29 cellular contexts compared by ENCODE assay signal in genomic region chr20:63509088-63509564, GRCh38. TPM values are rescaled to one million over a fixed set of nuclear protein-coding genes. Genes with fewer than 3 reads are reported as not detected.
DNase-seq lines count a peak whose midpoint lies in the region; ATAC-seq, FAIRE-seq and TF ChIP-seq lines count a peak whose summit lies in the region.
"Had no signal": no experiment of that assay in that cellular context is flagged by ENCODE, and none has a peak within 500 bp of the region (broad histone marks: within the 10 kb centered on the region; RNA-seq: fewer than 3 reads in every experiment).

No MANE protein-coding gene starts in this region.

- peak; percentile 40 for FAIRE-seq in HTR-8/SVneo (lab: Jason Lieb, UNC)
- FAIRE-seq: GM12892 had no signal

- H3K27ac ChIP-seq in left ventricle myocardium inferior (replicated peaks): peak overlapping the region; percentile 47
- H3K27ac ChIP-seq: adrenal gland, thoracic aorta had no signal

- H3K4me3 Mint-ChIP-seq in CD14-positive monocyte: peak overlapping the region; percentile 31 to 49
- H3K4me3 Mint-ChIP-seq: activated CD4-positive, alpha-beta T cell treated with anti-CD3 and anti-CD28 coated beads for 36 hours; mesothelial cell of epicardium; naive thymus-derived CD8-positive, alpha-beta T cell had no signal

- DNase-seq in CD14-positive monocyte (ENCODE audit: low spot score) (no peak), HTR-8/SVneo (ENCODE audit: insufficient read length, low spot score) (no peak), NOMO-1 treated with DMSO at 0.1 percent for 48 hours (lab: John Stamatoyannopoulos, UW; ENCODE audit: unreplicated experiment) (peak; percentile 77), left ventricle myocardium inferior (no peak), HuH-7 (ENCODE audit: low spot score) (no peak)
- no peak for DNase-seq in activated effector memory CD4-positive, alpha-beta T cell treated with Interleukin-2 at 50 U/mL for 16 hours
- DNase-seq: activated CD4-positive, alpha-beta T cell treated with anti-CD3 and anti-CD28 coated beads for 36 hours; activated CD8-positive, alpha-beta memory T cell treated with anti-CD3 and anti-CD28 coated beads for 24 hours; activated T-cell treated with anti-CD3 and anti-CD28 coated beads, Interleukin-2, amount 50 U/mL, for 1 hour; adrenal gland; effector CD4-positive, alpha-beta T cell; EL; hippocampal formation; naive thymus-derived CD8-positive, alpha-beta T cell; NCI-H1417 treated with DMSO at 0.1 percent for 48 hours; NCI-H82; SK-N-SH; stimulated activated CD4-positive, alpha-beta T cell treated with anti-CD3 and anti-CD28 coated beads, Interleukin-12 subunit alpha, Interleukin-12 subunit beta, amount 100 ng/mL, for 4 hours; stimulated activated CD4-positive, alpha-beta T cell treated with anti-CD3 and anti-CD28 coated beads, Interleukin-4, amount 100 ng/mL, for 4 hours; stimulated activated naive CD8-positive, alpha-beta T cell treated with anti-CD3 and anti-CD28 coated beads, Interleukin-15, Interleukin-2, amounts not matched to agents 100 U/mL and 50 U/mL, for 24 hours; T-helper 17 cell had no signal

- no peaks in the 10 kb centered on the region for H3K36me3 Mint-ChIP-seq in CD14-positive monocyte

- no peak for ATAC-seq in HG03280 (IDR thresholded peaks at IDR 0.05; ENCODE audit: unreplicated experiment)
- ATAC-seq: activated CD4-positive, alpha-beta T cell treated with anti-CD3 and anti-CD28 coated beads for 36 hours; naive thymus-derived CD8-positive, alpha-beta T cell; stimulated activated naive CD8-positive, alpha-beta T cell treated with anti-CD3 and anti-CD28 coated beads, Interleukin-15, Interleukin-2, amounts not matched to agents 100 U/mL and 50 U/mL, for 24 hours had no signal

- intact Hi-C loops in CD14-positive monocyte (cut with micrococcal nuclease) (no loop called here), left ventricle myocardium inferior (cut with micrococcal nuclease) (no loop called here)

- peaks cover 5% of the 10 kb centered on the region for H3K4me1 Mint-ChIP-seq in CD14-positive monocyte
- H3K4me1 Mint-ChIP-seq: mesothelial cell of epicardium; naive thymus-derived CD8-positive, alpha-beta T cell had no signal

- no peak overlapping the region for H3K4me3 ChIP-seq in left ventricle myocardium inferior
- H3K4me3 ChIP-seq: adrenal gland, thoracic aorta had no signal

- peaks cover 16 to 36% (median 30%) of the 10 kb centered on the region in 7 donors for H3K9me3 Mint-ChIP-seq in CD14-positive monocyte

- TF ChIP-seq CTCF in CD14-positive monocyte (IDR thresholded peaks at IDR 0.05) (no peak), left ventricle myocardium inferior (IDR thresholded peaks at IDR 0.05; ENCODE audit: borderline replicate concordance) (no peak)

- no peaks in the 10 kb centered on the region for H3K36me3 ChIP-seq in left ventricle myocardium inferior
- H3K36me3 ChIP-seq: adrenal gland, thoracic aorta had no signal

- no peak overlapping the region for H3K27ac Mint-ChIP-seq in CD14-positive monocyte
- H3K27ac Mint-ChIP-seq: activated CD4-positive, alpha-beta T cell treated with anti-CD3 and anti-CD28 coated beads for 36 hours; mesothelial cell of epicardium; naive thymus-derived CD8-positive, alpha-beta T cell; T-helper 17 cell had no signal

- H3K9me3 ChIP-seq in left ventricle myocardium inferior (replicated peaks): peaks cover 22% of the 10 kb centered on the region
- H3K9me3 ChIP-seq: adrenal gland, SK-N-SH, thoracic aorta had no signal

- H3K27me3 Mint-ChIP-seq in CD14-positive monocyte (ENCODE audit: low read depth in 3 of 3): peaks cover 27 to 58% (median 32%) of the 10 kb centered on the region in 3 donors

- H3K27me3 ChIP-seq in left ventricle myocardium inferior (ENCODE audit: low read depth): peaks cover 16% of the 10 kb centered on the region
- H3K27me3 ChIP-seq: adrenal gland had no signal

- H3K4me1 ChIP-seq in left ventricle myocardium inferior: peaks cover 10% of the 10 kb centered on the region
- H3K4me1 ChIP-seq: adrenal gland had no signal

RNA-seq across cellular contexts. Expression of gene EEF1A2, which starts 10.2 kb away (rescaled TPM):
- polyA plus RNA-seq in CD14-positive monocyte: not detected
- total RNA-seq in left ventricle myocardium inferior: 1,286 TPM
- polyA plus RNA-seq: naive thymus-derived CD8-positive, alpha-beta T cell had no signal

RNA-seq across cellular contexts. Expression of gene PPDPF, which starts 11.4 kb away (rescaled TPM):
- 10 to 100 TPM; 13.4 to 26.1 TPM for polyA plus RNA-seq in CD14-positive monocyte
- 371 TPM for total RNA-seq in left ventricle myocardium inferior

RNA-seq across cellular contexts. Expression of gene PTK6, which starts 28.1 kb away (rescaled TPM):
- 1 to 10 TPM in 1 of 2 donors, under 1 TPM in 1; 0.66 to 1.5 TPM for polyA plus RNA-seq in CD14-positive monocyte
- not detected for total RNA-seq in left ventricle myocardium inferior
- total RNA-seq: epithelial cell of proximal tubule had no signal

RNA-seq across cellular contexts. Expression of gene KCNQ2, which starts 36.7 kb away (rescaled TPM):
- not detected for polyA plus RNA-seq in CD14-positive monocyte
- total RNA-seq in left ventricle myocardium inferior: 2.3 TPM
- total RNA-seq: activated CD4-positive, alpha-beta T cell treated with anti-CD3 and anti-CD28 coated beads for 36 hours; epithelial cell of proximal tubule; fibroblast of villous mesenchyme; liver; osteocyte; T-helper 17 cell; thoracic aorta had no signal
- polyA plus RNA-seq: liver; naive thymus-derived CD8-positive, alpha-beta T cell had no signal

RNA-seq across cellular contexts. Expression of gene SRMS, which starts 38.4 kb away (rescaled TPM):
- polyA plus RNA-seq in CD14-positive monocyte: not detected
- not detected for total RNA-seq in left ventricle myocardium inferior
- total RNA-seq: activated CD4-positive, alpha-beta T cell treated with anti-CD3 and anti-CD28 coated beads for 36 hours; adrenal gland; epithelial cell of proximal tubule; fibroblast of villous mesenchyme; liver; mesothelial cell of epicardium; naive thymus-derived CD8-positive, alpha-beta T cell; osteocyte; T-helper 17 cell; thoracic aorta had no signal
- polyA plus RNA-seq: adrenal gland; liver; naive thymus-derived CD8-positive, alpha-beta T cell; SK-N-SH had no signal
